In the genomic region with DNA sequence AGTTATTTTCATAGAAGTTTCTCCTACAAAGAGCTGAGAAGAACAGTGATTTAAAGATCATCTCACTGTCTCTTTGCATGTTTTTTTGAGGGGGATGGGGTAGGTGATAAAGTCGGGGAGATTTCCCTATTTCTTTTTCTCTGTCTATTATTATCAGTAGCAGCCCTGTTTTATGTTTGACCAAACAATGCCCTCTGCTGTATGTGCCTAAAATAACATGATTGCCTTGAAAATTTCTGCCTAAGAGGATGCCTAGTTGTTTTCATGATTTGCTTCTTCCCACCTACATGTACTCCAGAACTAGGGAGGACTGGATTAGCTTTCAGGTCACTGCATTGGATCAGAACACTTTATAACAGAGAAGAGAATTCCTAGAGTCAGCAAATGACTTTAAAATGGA, we compare ENCODE assay signal across 13 cellular contexts.
DNase-seq lines count a peak whose midpoint lies in the region; ATAC-seq and TF ChIP-seq lines count a peak whose summit lies in the region.
"Had no signal": no experiment of that assay in that cellular context is flagged by ENCODE, and none has a peak within 500 bp of the region (broad histone marks: within the 10 kb centered on the region; RNA-seq: fewer than 3 reads in every experiment).

No MANE protein-coding gene starts in this region.

- H3K27me3 Mint-ChIP-seq in type B pancreatic cell, result peaks cover 6% of the 10 kb centered on the region
- H3K27me3 Mint-ChIP-seq: activated CD8-positive, alpha-beta memory T cell treated with anti-CD3 and anti-CD28 coated beads, Interleukin-2, amount 10 ng/mL, durations not matched to agents 7 days and 5 days had no signal

- H3K9ac ChIP-seq in mammary epithelial cell (ENCODE audit: insufficient read depth, low read length), result no peak overlapping the region
- no peak overlapping the region for H3K9ac ChIP-seq in PC-3 (ENCODE audit: low read length)

- in situ Hi-C loops in T47D (cut with HindIII; ENCODE audit: low pct_unique_long_range_greater_than_20kb, low sequenced_read_pairs) (no loop called here), mammary epithelial cell (cut with MboI; ENCODE audit: low sequenced_read_pairs in 2 of 2) (no loop called here)

- H3K27me3 ChIP-seq in mammary epithelial cell (ENCODE audit: insufficient read depth, low read length) (no peaks in the 10 kb centered on the region), PC-3 (ENCODE audit: low read length) (0 out of 2 replicates have a peak, but pooled peaks cover 7% of the 10 kb centered on the region)
- H3K27me3 ChIP-seq: BLaER1 treated with 17β-estradiol and CSF1 and Interleukin-3, amounts not matched to agents 10 nM and 100 nM; thyroid gland had no signal

- H3K9me3 Mint-ChIP-seq in type B pancreatic cell, result peaks cover 3% of the 10 kb centered on the region
- H3K9me3 Mint-ChIP-seq in stimulated activated effector memory CD8-positive, alpha-beta T cell treated with anti-CD3 and anti-CD28 coated beads, Interleukin-12 subunit alpha, Interleukin-12 subunit beta, amount 100 ng/mL, for 72 hours, result peaks cover 29% of the 10 kb centered on the region

- H3K36me3 Mint-ChIP-seq in type B pancreatic cell, result no peaks in the 10 kb centered on the region
- no peaks in the 10 kb centered on the region for H3K36me3 Mint-ChIP-seq in stimulated activated effector memory CD8-positive, alpha-beta T cell treated with anti-CD3 and anti-CD28 coated beads, Interleukin-12 subunit alpha, Interleukin-12 subunit beta, amount 100 ng/mL, for 72 hours
- H3K36me3 Mint-ChIP-seq: activated CD8-positive, alpha-beta memory T cell treated with anti-CD3 and anti-CD28 coated beads, Interleukin-2, amount 10 ng/mL, durations not matched to agents 7 days and 5 days had no signal

- H3K27ac Mint-ChIP-seq in type B pancreatic cell, result no peak overlapping the region
- H3K27ac Mint-ChIP-seq in stimulated activated effector memory CD8-positive, alpha-beta T cell treated with anti-CD3 and anti-CD28 coated beads, Interleukin-12 subunit alpha, Interleukin-12 subunit beta, amount 100 ng/mL, for 72 hours, result no peak overlapping the region
- H3K27ac Mint-ChIP-seq: activated CD8-positive, alpha-beta memory T cell treated with anti-CD3 and anti-CD28 coated beads, Interleukin-2, amount 10 ng/mL, durations not matched to agents 7 days and 5 days had no signal

- dilution Hi-C loops in mammary epithelial cell (cut with HindIII; ENCODE audit: low sequenced_read_pairs), result no loop called here

- TF ChIP-seq CTCF in mammary epithelial cell (conservative IDR thresholded peaks at IDR 0.05 in 1 of 2, IDR thresholded peaks at IDR 0.05 in 1 of 2; ENCODE audit: extremely low read depth in 1 of 2, insufficient read depth in 1 of 2, low read depth in 1 of 2, low read length in 2 of 2) (no peak), PC-3 (conservative IDR thresholded peaks at IDR 0.05; ENCODE audit: low read depth, low read length) (peak; percentile 52), type B pancreatic cell (conservative IDR thresholded peaks at IDR 0.05) (peak; percentile 72)

- H3K9me3 ChIP-seq in mammary epithelial cell (replicated peaks; ENCODE audit: insufficient read depth, low read length), result no peaks in the 10 kb centered on the region
- no peaks in the 10 kb centered on the region for H3K9me3 ChIP-seq in PC-3 (ENCODE audit: low read length)
- H3K9me3 ChIP-seq: BLaER1 treated with 17β-estradiol and CSF1 and Interleukin-3, amounts not matched to agents 10 nM and 100 nM; thyroid gland had no signal

- WGBS in mammary epithelial cell (ENCODE audit: low coverage, missing lambda C conversion rate), result 0% methylated on average over 1 of the region's 1 CpG

- H3K4me3 ChIP-seq in mammary epithelial cell (replicated peaks in 1 of 3; ENCODE audit: insufficient read depth in 1 of 3, low read depth in 2 of 3, low read length in 3 of 3) (no peak overlapping the region), PC-3 (ENCODE audit: low read length) (no peak overlapping the region)
- H3K4me3 ChIP-seq: BLaER1 treated with 17β-estradiol and CSF1 and Interleukin-3, amounts not matched to agents 10 nM and 100 nM; thyroid gland had no signal

- intact Hi-C loops in mammary epithelial cell (cut with micrococcal nuclease), result no loop called here
- intact Hi-C loops in PC-3 (cut with micrococcal nuclease), result no loop called here
- intact Hi-C loops in cardiac septum (cut with DNase I), result no loop called here

- no peaks in the 10 kb centered on the region for H3F3A ChIP-seq in PC-3 (ENCODE audit: low read length, unreplicated experiment)

- CTCF ChIA-PET in mammary epithelial cell (lab: Charles Lee; ENCODE audit: low non-redundant PET), result no interaction called here
- CTCF ChIA-PET in PC-3 (lab: Charles Lee), result no interaction called here

- H4K20me1 ChIP-seq in mammary epithelial cell (ENCODE audit: insufficient read depth, low read length) (no peaks in the 10 kb centered on the region), PC-3 (ENCODE audit: low read length) (no peaks in the 10 kb centered on the region)
- H4K20me1 ChIP-seq: BLaER1 treated with 17β-estradiol and CSF1 and Interleukin-3, amounts not matched to agents 10 nM and 100 nM had no signal

- POLR2A ChIA-PET in PC-3 (lab: Charles Lee; ENCODE audit: unreplicated experiment), result no interaction called here

- peaks cover 21% of the 10 kb centered on the region for H3K4me1 Mint-ChIP-seq in type B pancreatic cell (ENCODE audit: unreplicated experiment)
- no peaks in the 10 kb centered on the region for H3K4me1 Mint-ChIP-seq in stimulated activated effector memory CD8-positive, alpha-beta T cell treated with anti-CD3 and anti-CD28 coated beads, Interleukin-12 subunit alpha, Interleukin-12 subunit beta, amount 100 ng/mL, for 72 hours
- H3K4me1 Mint-ChIP-seq: activated CD8-positive, alpha-beta memory T cell treated with anti-CD3 and anti-CD28 coated beads, Interleukin-2, amount 10 ng/mL, durations not matched to agents 7 days and 5 days had no signal

- no peaks in the 10 kb centered on the region for H3K4me1 ChIP-seq in mammary epithelial cell (ENCODE audit: insufficient read depth, low read length)
- H3K4me1 ChIP-seq in PC-3 (ENCODE audit: insufficient read depth, low read length), result no peaks in the 10 kb centered on the region
- H3K4me1 ChIP-seq: thyroid gland had no signal

- H3K36me3 ChIP-seq in mammary epithelial cell (ENCODE audit: insufficient read depth, low read length) (no peaks in the 10 kb centered on the region), PC-3 (ENCODE audit: low read depth, low read length) (no peaks in the 10 kb centered on the region)
- H3K36me3 ChIP-seq: BLaER1 treated with 17β-estradiol and CSF1 and Interleukin-3, amounts not matched to agents 10 nM and 100 nM; thyroid gland had no signal

- no peak overlapping the region for H3K4me2 ChIP-seq in mammary epithelial cell (ENCODE audit: insufficient read depth, low read depth, low read length)
- H3K4me2 ChIP-seq in PC-3 (ENCODE audit: low read length), result no peak overlapping the region
- H3K4me2 ChIP-seq: BLaER1 treated with 17β-estradiol and CSF1 and Interleukin-3, amounts not matched to agents 10 nM and 100 nM had no signal

- peak; percentile 22 to 58 for DNase-seq in T47D (ENCODE audit: low read depth in 1 of 2, low spot score in 1 of 2)
- no peak for DNase-seq in mammary epithelial cell
- peak; percentile 39 for DNase-seq in PC-3
- peak; percentile 11 for DNase-seq in glomerular visceral epithelial cell (ENCODE audit: extremely low spot score)
- no peak for DNase-seq in type B pancreatic cell (ENCODE audit: extremely low spot score, unreplicated experiment)
- DNase-seq in stimulated activated effector memory CD8-positive, alpha-beta T cell treated with anti-CD3 and anti-CD28 coated beads, Interleukin-12 subunit alpha, Interleukin-12 subunit beta, amount 100 ng/mL, for 72 hours (ENCODE audit: low spot score in 2 of 2), result no peak
- no peak for DNase-seq in EL
- no peak for DNase-seq in cardiac septum (ENCODE audit: low spot score)
- DNase-seq: activated CD8-positive, alpha-beta memory T cell treated with anti-CD3 and anti-CD28 coated beads, Interleukin-2, amount 10 ng/mL, durations not matched to agents 7 days and 5 days; left colon; NCI-H526 treated with DMSO at 0.1 percent for 48 hours; thyroid gland had no signal

- H3K9me2 ChIP-seq in PC-3 (replicated peaks; ENCODE audit: low read length), result no peaks in the 10 kb centered on the region

- no peak for ATAC-seq in PC-3
- no peak for ATAC-seq in stimulated activated effector memory CD8-positive, alpha-beta T cell treated with anti-CD3 and anti-CD28 coated beads, Interleukin-12 subunit alpha, Interleukin-12 subunit beta, amount 100 ng/mL, for 72 hours
- ATAC-seq: activated CD8-positive, alpha-beta memory T cell treated with anti-CD3 and anti-CD28 coated beads, Interleukin-2, amount 10 ng/mL, durations not matched to agents 7 days and 5 days; left colon had no signal

- no peak overlapping the region for H3K4me3 Mint-ChIP-seq in type B pancreatic cell
- no peak overlapping the region for H3K4me3 Mint-ChIP-seq in stimulated activated effector memory CD8-positive, alpha-beta T cell treated with anti-CD3 and anti-CD28 coated beads, Interleukin-12 subunit alpha, Interleukin-12 subunit beta, amount 100 ng/mL, for 72 hours
- H3K4me3 Mint-ChIP-seq: activated CD8-positive, alpha-beta memory T cell treated with anti-CD3 and anti-CD28 coated beads, Interleukin-2, amount 10 ng/mL, durations not matched to agents 7 days and 5 days had no signal

- BruUV-seq in mammary epithelial cell (replicated peaks; lab: Mats Ljungman, UMichigan) (no TSS peak), PC-3 (replicated peaks; lab: Mats Ljungman, UMichigan) (no TSS peak)

- no peak overlapping the region for H2AFZ ChIP-seq in mammary epithelial cell (ENCODE audit: low read depth, low read length)
- H2AFZ ChIP-seq in PC-3 (ENCODE audit: low read length), result no peak overlapping the region

- H3K27ac ChIP-seq in mammary epithelial cell (ENCODE audit: insufficient read depth, low read depth, low read length) (no peak overlapping the region), PC-3 (ENCODE audit: low read length) (no peak overlapping the region)
- H3K27ac ChIP-seq: BLaER1 treated with 17β-estradiol and CSF1 and Interleukin-3, amounts not matched to agents 10 nM and 100 nM; thyroid gland had no signal

- no peaks in the 10 kb centered on the region for H3K79me2 ChIP-seq in mammary epithelial cell (ENCODE audit: insufficient read depth, low read length)
- no peaks in the 10 kb centered on the region for H3K79me2 ChIP-seq in PC-3 (ENCODE audit: low read length)

Comparison
In these comparisons a context has a peak if more than half of its experiments do, and no peak if none do; other contexts are left out.
1. DNase-seq: peak in T47D (2 of 2), PC-3 (single experiment) and glomerular visceral epithelial cell (single experiment); none in mammary epithelial cell (single experiment), type B pancreatic cell (single experiment), stimulated activated effector memory CD8-positive, alpha-beta T cell treated with anti-CD3 and anti-CD28 coated beads, Interleukin-12 subunit alpha, Interleukin-12 subunit beta, amount 100 ng/mL, for 72 hours (0 of 2), EL (single experiment) and cardiac septum (single experiment).
2. CTCF ChIP-seq: peak in PC-3 (single experiment) and type B pancreatic cell (single experiment); none in mammary epithelial cell (0 of 2).